6 cellular contexts compared by ENCODE assay signal in the genomic region with DNA sequence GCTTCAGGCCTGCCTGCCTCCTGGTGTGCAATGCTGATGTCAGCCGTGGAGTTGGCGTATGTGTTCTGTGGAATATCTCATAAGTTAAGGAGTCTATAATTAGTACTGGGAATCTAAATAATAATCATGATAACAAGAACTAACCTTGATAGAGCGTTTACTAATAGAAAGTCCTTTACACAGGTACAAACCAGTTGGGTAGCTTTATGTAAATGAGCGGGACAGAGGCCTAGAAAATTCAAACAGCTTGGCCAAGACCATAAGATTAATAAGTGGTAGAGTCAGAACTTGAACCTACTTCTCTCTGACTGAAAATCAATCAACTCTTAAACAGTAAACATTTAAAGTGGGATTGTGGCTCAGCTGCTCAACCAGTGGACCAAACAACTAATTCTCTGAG.
"Had no signal": no experiment of that assay in that cellular context is flagged by ENCODE, and none has a peak within 500 bp of the region (broad histone marks: within the 10 kb centered on the region; RNA-seq: fewer than 3 reads in every experiment).

No MANE protein-coding gene starts in this region.

- ATAC-seq: HepG2, K562 had no signal

- H3K4me3 ChIP-seq: K562 had no signal

- H3K27ac ChIP-seq: HL-60 had no signal

- FAIRE-seq: HepG2, HTR-8/SVneo, K562 had no signal

- DNase-seq: IMR-90, KBM-7 had no signal
